ENCODE assay signal across 8 cellular contexts in genomic region chr2:53787911-53788289, GRCh38. TPM values are rescaled to one million over a fixed set of nuclear protein-coding genes. Genes with fewer than 3 reads are reported as not detected.
DNase-seq lines count a peak whose midpoint lies in the region; ATAC-seq, FAIRE-seq and TF ChIP-seq lines count a peak whose summit lies in the region.

No MANE protein-coding gene starts in this region.

- peak overlapping the region; percentile 87 for H3K27ac ChIP-seq in K562 (ENCODE audit: extremely low read depth, low read depth, low read length)
- no peak overlapping the region for H3K27ac ChIP-seq in mesenchymal stem cell (ENCODE audit: low read length, poor library complexity, severe bottlenecking)

- no peak for TF ChIP-seq EP300 in K562 (IDR thresholded peaks at IDR 0.05; ENCODE audit: low read length)

- no peak overlapping the region for H2AK5ac ChIP-seq in mesenchymal stem cell (ENCODE audit: low read length, severe bottlenecking)

- H3K9me1 ChIP-seq in K562 (ENCODE audit: control insufficient read depth, insufficient read depth, low read length) = no peaks in the 10 kb centered on the region

- no peak overlapping the region for H2BK120ac ChIP-seq in mesenchymal stem cell (ENCODE audit: low read depth, low read length)

- H2BK5ac ChIP-seq in mesenchymal stem cell (ENCODE audit: low read depth, low read length, poor library complexity, severe bottlenecking) = no peak overlapping the region

- in situ Hi-C loops in K562 (cut with MboI) (no loop called here), ACHN (cut with HindIII; ENCODE audit: low pct_ligation_motif_present, low pct_unique_long_range_greater_than_20kb, low sequenced_read_pairs) (no loop called here)

- H4K20me1 ChIP-seq in K562 (replicated peaks; ENCODE audit: control insufficient read depth, insufficient read depth, low read length) = no peaks in the 10 kb centered on the region; the same call in 1 of the 2 replicates

- H2BK15ac ChIP-seq in mesenchymal stem cell (ENCODE audit: low read depth, poor library complexity, severe bottlenecking) = no peak overlapping the region

- under 1% methylated on average over 7 of the region's 7 CpGs for WGBS in K562 (ENCODE audit: insufficient coverage, low coverage, missing lambda C conversion rate)
- 33% methylated on average over 6 of the region's 7 CpGs for WGBS in mesenchymal stem cell

- H3K4me3 ChIP-seq in K562 (peak overlapping the region; percentile 94), mesenchymal stem cell (ENCODE audit: insufficient read depth in 1 of 2, low read depth in 1 of 2, low read length in 2 of 2) (peak overlapping the region; percentile 85 to 88)

- H3K9me3 Mint-ChIP-seq in stimulated activated naive CD8-positive, alpha-beta T cell treated with anti-CD3 and anti-CD28 coated beads, Interleukin-15, Interleukin-2, amounts not matched to agents 100 ng/mL and 50 ng/mL, for 24 hours = no peaks in the 10 kb centered on the region

- H4K8ac ChIP-seq in mesenchymal stem cell (ENCODE audit: low read length) = no peak overlapping the region

- intact Hi-C loops in K562 (cut with micrococcal nuclease) = loop anchor here (2.0 kb wide), 1 partner anchor 21 kb away; the partner anchor contains the start of gene CHAC2

- H3K9ac ChIP-seq in K562 (ENCODE audit: insufficient read depth in 1 of 2, low read depth in 2 of 2, low read length in 2 of 2) = peak overlapping the region; percentile 93 to 98
- H3K9ac ChIP-seq in mesenchymal stem cell (ENCODE audit: low read length) = peak overlapping the region; percentile 92

- H3K18ac ChIP-seq in mesenchymal stem cell (ENCODE audit: low read depth in 1 of 2, low read length in 2 of 2) = no peak overlapping the region

- H3K9me3 ChIP-seq in K562 (replicated peaks; ENCODE audit: control insufficient read depth, insufficient read depth, low read depth, low read length) (no peaks in the 10 kb centered on the region), mesenchymal stem cell (ENCODE audit: control insufficient read depth, low read length) (no peaks in the 10 kb centered on the region)

- peak overlapping the region; percentile 95 for H2AFZ ChIP-seq in K562 (ENCODE audit: low read depth, low read length)
- no peak overlapping the region for H2AFZ ChIP-seq in mesenchymal stem cell (ENCODE audit: low read depth, low read length)

- H3K4me2 ChIP-seq in K562 (ENCODE audit: insufficient read depth, low read length) = peak overlapping the region; percentile 100
- peak overlapping the region; percentile 54 for H3K4me2 ChIP-seq in mesenchymal stem cell (ENCODE audit: low read length, poor library complexity, severe bottlenecking)

- peaks cover 91% of the 10 kb centered on the region for H3K79me2 ChIP-seq in K562 (ENCODE audit: control insufficient read depth, insufficient read depth, low read length)

- peaks cover 3% of the 10 kb centered on the region for H3K79me1 ChIP-seq in mesenchymal stem cell (replicated peaks; ENCODE audit: low read length, poor library complexity, severe bottlenecking)

- H3K23ac ChIP-seq in mesenchymal stem cell (ENCODE audit: low read length in 2 of 2) = no peak overlapping the region

- no peak overlapping the region for H3K4ac ChIP-seq in mesenchymal stem cell (ENCODE audit: low read depth in 1 of 2, low read length in 2 of 2)

- peaks cover 13% of the 10 kb centered on the region for H3K36me3 Mint-ChIP-seq in stimulated activated naive CD8-positive, alpha-beta T cell treated with anti-CD3 and anti-CD28 coated beads, Interleukin-15, Interleukin-2, amounts not matched to agents 100 ng/mL and 50 ng/mL, for 24 hours (ENCODE audit: low read depth)

- TF ChIP-seq CTCF in K562 (IDR thresholded peaks at IDR 0.05 in 2 of 3, conservative IDR thresholded peaks at IDR 0.05 in 1 of 3; ENCODE audit: insufficient read depth in 2 of 3, low read depth in 1 of 3, low read length in 3 of 3) = no peak

- peaks cover 57% of the 10 kb centered on the region for H3K4me1 Mint-ChIP-seq in stimulated activated naive CD8-positive, alpha-beta T cell treated with anti-CD3 and anti-CD28 coated beads, Interleukin-15, Interleukin-2, amounts not matched to agents 100 ng/mL and 50 ng/mL, for 24 hours (ENCODE audit: low read depth)

- H3K27ac Mint-ChIP-seq in stimulated activated naive CD8-positive, alpha-beta T cell treated with anti-CD3 and anti-CD28 coated beads, Interleukin-15, Interleukin-2, amounts not matched to agents 100 ng/mL and 50 ng/mL, for 24 hours = peak overlapping the region; percentile 97

- no TSS peak for BruUV-seq in K562 (replicated peaks; lab: Mats Ljungman, UMichigan)

- TF ChIP-seq POLR2A in K562 (conservative IDR thresholded peaks at IDR 0.05) = no peak

- POLR2A ChIA-PET in K562 (lab: Yijun Ruan, JAX) = interaction anchor here (2.6 to 5.8 kb wide), 2 partner anchors 10 to 19 kb away, joined by 16 to 45 read pairs; partner anchors contain the start of gene CHAC2

- FAIRE-seq in K562 (lab: Jason Lieb, UNC) = no peak

- TF ChIP-seq RAD21 in K562 (CRISPR knock-in tag; conservative IDR thresholded peaks at IDR 0.05 in 1 of 2, IDR thresholded peaks at IDR 0.05 in 1 of 2) = no peak

- peaks cover 4 to 11% of the 10 kb centered on the region in 2 experiments; a peak in 4 of 5 replicates for H3K4me1 ChIP-seq in K562 (replicated peaks in 1 of 2; ENCODE audit: control insufficient read depth in 2 of 2, insufficient read depth in 2 of 2, low read length in 2 of 2)
- H3K4me1 ChIP-seq in mesenchymal stem cell (ENCODE audit: control insufficient read depth, insufficient read depth, low read depth, low read length) = peaks cover 8% of the 10 kb centered on the region

- H3K4me3 Mint-ChIP-seq in stimulated activated naive CD8-positive, alpha-beta T cell treated with anti-CD3 and anti-CD28 coated beads, Interleukin-15, Interleukin-2, amounts not matched to agents 100 ng/mL and 50 ng/mL, for 24 hours = peak overlapping the region; percentile 97

- H4K91ac ChIP-seq in mesenchymal stem cell (ENCODE audit: low read length) = no peak overlapping the region

- no peaks in the 10 kb centered on the region for H3K27me3 Mint-ChIP-seq in stimulated activated naive CD8-positive, alpha-beta T cell treated with anti-CD3 and anti-CD28 coated beads, Interleukin-15, Interleukin-2, amounts not matched to agents 100 ng/mL and 50 ng/mL, for 24 hours

- H3K36me3 ChIP-seq in K562 (ENCODE audit: control insufficient read depth, insufficient read depth, low read length) = peaks cover 9% of the 10 kb centered on the region; the same call in 2 of the 3 replicates
- no peaks in the 10 kb centered on the region for H3K36me3 ChIP-seq in mesenchymal stem cell (ENCODE audit: control insufficient read depth in 1 of 2, insufficient read depth in 2 of 2, low read depth in 1 of 2, low read length in 2 of 2)

- H2BK12ac ChIP-seq in mesenchymal stem cell (ENCODE audit: low read length in 2 of 2) = no peak overlapping the region

- CTCF ChIA-PET in K562 (lab: Yijun Ruan, JAX; ENCODE audit: low intra/inter-chr PET ratio) = no interaction called here

- H3K27me3 ChIP-seq in K562 (ENCODE audit: control insufficient read depth in 2 of 2, insufficient read depth in 2 of 2, low read length in 2 of 2) (no peaks in the 10 kb centered on the region; a peak in 1 of 5 replicates), mesenchymal stem cell (ENCODE audit: control insufficient read depth in 1 of 2, insufficient read depth in 1 of 2, low read length in 2 of 2) (no peaks in the 10 kb centered on the region)

- no peak overlapping the region for H3K14ac ChIP-seq in mesenchymal stem cell (ENCODE audit: low read length in 2 of 2)

- no peak for DNase-seq in stimulated activated naive CD8-positive, alpha-beta T cell treated with anti-CD3 and anti-CD28 coated beads, Interleukin-15, Interleukin-2, amounts not matched to agents 100 U/mL and 50 U/mL, for 24 hours
- DNase-seq in K562 (ENCODE audit: extremely low read depth in 1 of 4, low spot score in 3 of 4) = no peak
- DNase-seq in mesenchymal stem cell = no peak
- no peak for DNase-seq in ACHN
- DNase-seq in inferior parietal cortex (ENCODE audit: extremely low spot score) = no peak
- no peak for DNase-seq in NCI-H226

- no peak for ATAC-seq in stimulated activated naive CD8-positive, alpha-beta T cell treated with anti-CD3 and anti-CD28 coated beads, Interleukin-15, Interleukin-2, amounts not matched to agents 100 U/mL and 50 U/mL, for 24 hours
- no peak for ATAC-seq in K562
- ATAC-seq in GM18873 (IDR thresholded peaks at IDR 0.05; ENCODE audit: low FRiP score, unreplicated experiment) = no peak

RNA-seq across cellular contexts. Expression of gene ERLEC1, which starts 1.1 kb away (rescaled TPM):
- total RNA-seq in K562 (2011; cell fraction: chromatin; rRNA removed; ENCODE audit: low replicate concordance) = 15.9 and 42.6 TPM in 2 replicates
- total RNA-seq in K562 (2011; cell fraction: nucleolus; rRNA removed) = 23.4 and 27.5 TPM in 2 replicates
- total RNA-seq in K562 (2011; cell fraction: nucleoplasm; rRNA removed) = 37.2 and 50.0 TPM in 2 replicates
- total RNA-seq in K562 (2014; rRNA removed) (29.9 and 37.4 TPM in 2 replicates), K562 (2014; rRNA removed; fragmentation: Illumina TruSeq; extraction: Trizol) (30.6 and 34.7 TPM in 2 replicates), K562 (2015; rRNA removed; fragmentation: Illumina TruSeq; extraction: Trizol) (26.8 and 27.4 TPM in 2 replicates), K562 (2021) (20.9 and 21.6 TPM in 2 replicates)
- polyA plus RNA-seq in K562 (2011; rRNA removed) (31.9 and 41.6 TPM in 2 replicates), K562 (2014; fragmentation: Illumina TruSeq; extraction: Trizol) (35.0 and 35.6 TPM in 2 replicates), K562 (2014; fragmentation: Nextera tagmentation; extraction: Ambion mirVana) (10 to 100 TPM; 12.0 to 13.8 TPM), K562 (2014; rRNA removed) (29.9 and 32.3 TPM in 2 replicates)
- polyA plus RNA-seq in K562 (2011; cell fraction: cytosol; rRNA removed) = 18.4 and 23.7 TPM in 2 replicates
- 10.6 and 14.5 TPM in 2 replicates for polyA plus RNA-seq in K562 (2011; cell fraction: nucleus; rRNA removed)
- 22.0 and 34.5 TPM in 2 replicates for polyA plus RNA-seq in K562 (2012)
- polyA minus RNA-seq in K562 (2011; rRNA and poly(A)+ RNA removed) = 22.8 and 27.7 TPM in 2 replicates
- polyA minus RNA-seq in K562 (2011; cell fraction: cytosol; rRNA and poly(A)+ RNA removed) = 10.0 and 12.6 TPM in 2 replicates
- polyA minus RNA-seq in K562 (2011; cell fraction: nucleus; rRNA and poly(A)+ RNA removed) = 13.3 and 21.0 TPM in 2 replicates
- 92.1 TPM for polyA plus RNA-seq in mesenchymal stem cell (2013, experiment 1 of 2)
- polyA plus RNA-seq in mesenchymal stem cell (2013, experiment 2 of 2) = 97.7 TPM

RNA-seq across cellular contexts. Expression of gene ASB3, which starts 1.1 kb away (rescaled TPM):
- total RNA-seq in K562 (2011; cell fraction: chromatin; rRNA removed; ENCODE audit: low replicate concordance) = 43.3 and 66.7 TPM in 2 replicates
- total RNA-seq in K562 (2011; cell fraction: nucleolus; rRNA removed) = 29.7 and 31.7 TPM in 2 replicates
- 38.3 and 40.2 TPM in 2 replicates for total RNA-seq in K562 (2011; cell fraction: nucleoplasm; rRNA removed)
- total RNA-seq in K562 (2014; rRNA removed) (11.9 and 13.6 TPM in 2 replicates), K562 (2014; rRNA removed; fragmentation: Illumina TruSeq; extraction: Trizol) (20.2 and 23.6 TPM in 2 replicates), K562 (2015; rRNA removed; fragmentation: Illumina TruSeq; extraction: Trizol) (17.0 and 17.9 TPM in 2 replicates), K562 (2021) (17.0 and 18.9 TPM in 2 replicates)
- polyA plus RNA-seq in K562 (2011; rRNA removed) (32.0 and 35.3 TPM in 2 replicates), K562 (2014; fragmentation: Illumina TruSeq; extraction: Trizol) (14.5 and 18.7 TPM in 2 replicates), K562 (2014; fragmentation: Nextera tagmentation; extraction: Ambion mirVana) (10 to 100 TPM; 20.1 to 22.4 TPM), K562 (2014; rRNA removed) (16.3 and 16.7 TPM in 2 replicates)
- polyA plus RNA-seq in K562 (2011; cell fraction: cytosol; rRNA removed) = 12.9 and 22.4 TPM in 2 replicates
- polyA plus RNA-seq in K562 (2011; cell fraction: nucleus; rRNA removed) = 33.0 and 41.8 TPM in 2 replicates
- polyA plus RNA-seq in K562 (2012) = 11.0 and 11.2 TPM in 2 replicates
- polyA minus RNA-seq in K562 (2011; rRNA and poly(A)+ RNA removed) = 60.0 and 60.3 TPM in 2 replicates
- 15.0 and 16.4 TPM in 2 replicates for polyA minus RNA-seq in K562 (2011; cell fraction: cytosol; rRNA and poly(A)+ RNA removed)
- polyA minus RNA-seq in K562 (2011; cell fraction: nucleus; rRNA and poly(A)+ RNA removed) = 38.0 and 58.9 TPM in 2 replicates
- 11.8 TPM for polyA plus RNA-seq in mesenchymal stem cell (2013, experiment 1 of 2)
- 11.8 TPM for polyA plus RNA-seq in mesenchymal stem cell (2013, experiment 2 of 2)

RNA-seq across cellular contexts. Expression of gene CHAC2, which starts 20.3 kb away (rescaled TPM):
- 1.1 and 3.1 TPM in 2 replicates for total RNA-seq in K562 (2011; cell fraction: chromatin; rRNA removed; ENCODE audit: low replicate concordance)
- total RNA-seq in K562 (2011; cell fraction: nucleolus; rRNA removed) = 1.3 TPM in 2 replicates
- total RNA-seq in K562 (2011; cell fraction: nucleoplasm; rRNA removed) = 1.7 and 2.3 TPM in 2 replicates
- total RNA-seq in K562 (2014; rRNA removed) (9.8 and 12.7 TPM in 2 replicates), K562 (2014; rRNA removed; fragmentation: Illumina TruSeq; extraction: Trizol) (21.9 and 22.6 TPM in 2 replicates), K562 (2015; rRNA removed; fragmentation: Illumina TruSeq; extraction: Trizol) (17.8 and 18.2 TPM in 2 replicates), K562 (2021) (12.2 and 14.7 TPM in 2 replicates)
- polyA plus RNA-seq in K562 (2011; rRNA removed) (7.4 and 15.7 TPM in 2 replicates), K562 (2014; fragmentation: Illumina TruSeq; extraction: Trizol) (12.7 and 19.4 TPM in 2 replicates), K562 (2014; fragmentation: Nextera tagmentation; extraction: Ambion mirVana) (10 to 100 TPM; 32.6 to 35.6 TPM), K562 (2014; rRNA removed) (11.5 and 13.5 TPM in 2 replicates)
- polyA plus RNA-seq in K562 (2011; cell fraction: cytosol; rRNA removed) = 3.3 and 3.6 TPM in 2 replicates
- polyA plus RNA-seq in K562 (2011; cell fraction: nucleus; rRNA removed) = 1.7 and 2.0 TPM in 2 replicates
- 6.6 and 11.2 TPM in 2 replicates for polyA plus RNA-seq in K562 (2012)
- 2.5 and 2.9 TPM in 2 replicates for polyA minus RNA-seq in K562 (2011; rRNA and poly(A)+ RNA removed)
- 1.2 and 2.7 TPM in 2 replicates for polyA minus RNA-seq in K562 (2011; cell fraction: cytosol; rRNA and poly(A)+ RNA removed)
- polyA minus RNA-seq in K562 (2011; cell fraction: nucleus; rRNA and poly(A)+ RNA removed) = 1.6 and 1.7 TPM in 2 replicates
- polyA plus RNA-seq in mesenchymal stem cell (2013, experiment 1 of 2) = 1.2 TPM
- 1.5 TPM for polyA plus RNA-seq in mesenchymal stem cell (2013, experiment 2 of 2)
